ENCODE assay signal across 8 cellular contexts in genomic region chr5:14351845-14352712, GRCh38.
DNase-seq lines count a peak whose midpoint lies in the region; ATAC-seq and TF ChIP-seq lines count a peak whose summit lies in the region.

No MANE protein-coding gene starts in this region.

- no peak overlapping the region for H3K4me3 Mint-ChIP-seq in activated T-cell treated with anti-CD3 and anti-CD28 coated beads, Interleukin-2, amount 50 U/mL, for 24 hours

- H3K36me3 Mint-ChIP-seq in activated T-cell treated with anti-CD3 and anti-CD28 coated beads, Interleukin-2, amount 50 U/mL, for 24 hours (ENCODE audit: low read depth) = no peaks in the 10 kb centered on the region

- H3K9me3 ChIP-seq in neutrophil (no peaks in the 10 kb centered on the region), suprapubic skin (no peaks in the 10 kb centered on the region)

- H3K27ac Mint-ChIP-seq in activated T-cell treated with anti-CD3 and anti-CD28 coated beads, Interleukin-2, amount 50 U/mL, for 24 hours = no peak overlapping the region

- H3K27ac ChIP-seq in neutrophil (no peak overlapping the region), suprapubic skin (no peak overlapping the region)

- TF ChIP-seq CTCF in neutrophil (IDR thresholded peaks at IDR 0.05) = peak; percentile 93
- peak; percentile 67 to 94 for TF ChIP-seq CTCF in suprapubic skin (IDR thresholded peaks at IDR 0.05)

- H3K9me3 Mint-ChIP-seq in activated T-cell treated with anti-CD3 and anti-CD28 coated beads, Interleukin-2, amount 50 U/mL, for 24 hours = no peaks in the 10 kb centered on the region

- 82% methylated on average over 7 of the region's 7 CpGs for WGBS in suprapubic skin

- no peak for TF ChIP-seq POLR2A in suprapubic skin (IDR thresholded peaks at IDR 0.05)

- H3K27me3 Mint-ChIP-seq in activated T-cell treated with anti-CD3 and anti-CD28 coated beads, Interleukin-2, amount 50 U/mL, for 24 hours = no peaks in the 10 kb centered on the region

- H3K27me3 ChIP-seq in neutrophil (no peaks in the 10 kb centered on the region), suprapubic skin (no peaks in the 10 kb centered on the region)

- H3K4me1 Mint-ChIP-seq in activated T-cell treated with anti-CD3 and anti-CD28 coated beads, Interleukin-2, amount 50 U/mL, for 24 hours (ENCODE audit: low read depth) = peaks cover 1% of the 10 kb centered on the region

- H3K4me1 ChIP-seq in neutrophil (ENCODE audit: control insufficient read depth in 1 of 2, insufficient read depth in 1 of 2, low read depth in 1 of 2, low read length in 1 of 2) = no peaks in the 10 kb centered on the region
- H3K4me1 ChIP-seq in suprapubic skin = peaks cover 1% of the 10 kb centered on the region

- ATAC-seq in GM21526 (IDR thresholded peaks at IDR 0.05; ENCODE audit: low FRiP score, unreplicated experiment) = peak; percentile 83

- H3K4me3 ChIP-seq in neutrophil (ENCODE audit: low read depth in 1 of 2, low read length in 1 of 2) (no peak overlapping the region), suprapubic skin (no peak overlapping the region)

- no peak for TF ChIP-seq EP300 in suprapubic skin (IDR thresholded peaks at IDR 0.05)

- DNase-seq in DMS53 (lab: John Stamatoyannopoulos, UW) (peak; percentile 83), HuH-7 (ENCODE audit: low spot score) (peak; percentile 81), OCI-M1 (lab: John Stamatoyannopoulos, UW) (peak; percentile 70), fibroblast of gingiva (ENCODE audit: low read depth) (peak; percentile 53), suprapubic skin (ENCODE audit: low spot score in 2 of 2) (no peak)
- DNase-seq in activated T-cell treated with anti-CD3 and anti-CD28 coated beads, Interleukin-2, amount 50 U/mL, for 24 hours = peak; percentile 72

- H3K36me3 ChIP-seq in neutrophil (no peaks in the 10 kb centered on the region), suprapubic skin (peaks cover 8% of the 10 kb centered on the region)

Comparison
In these comparisons a context has a peak if more than half of its experiments do, and no peak if none do; other contexts are left out.
1. DNase-seq: peak in DMS53 (single experiment), HuH-7 (single experiment), OCI-M1 (single experiment), activated T-cell treated with anti-CD3 and anti-CD28 coated beads, Interleukin-2, amount 50 U/mL, for 24 hours (single experiment) and fibroblast of gingiva (single experiment); none in suprapubic skin (0 of 2).